In the genomic region with DNA sequence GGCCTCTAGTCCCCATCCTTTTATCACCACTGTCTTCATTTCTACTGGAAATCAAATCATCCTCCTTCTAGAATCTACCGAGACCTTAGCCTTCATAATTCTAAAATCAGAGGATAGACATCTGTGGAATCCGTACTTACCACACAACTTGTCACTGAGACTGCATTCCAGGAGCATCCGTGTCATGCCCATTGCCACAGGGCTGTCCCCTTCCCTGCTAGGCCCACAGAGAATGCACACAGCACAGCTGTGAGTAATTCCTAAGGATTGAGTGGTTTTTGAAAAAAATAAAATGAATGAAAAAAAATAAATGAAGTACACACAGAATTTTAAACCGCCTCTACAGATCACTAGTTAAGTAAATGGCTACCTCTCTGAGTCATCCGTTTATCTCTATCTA, we compare ENCODE assay signal across 1 cellular context.
TF ChIP-seq lines count a peak whose summit lies in the region.

No MANE protein-coding gene starts in this region.

TF ChIP-seq in HepG2, 621 proteins besides CTCF, POLR2A, EP300 and RAD21 (continued from another document):
- TF ChIP-seq, protein P1, sequence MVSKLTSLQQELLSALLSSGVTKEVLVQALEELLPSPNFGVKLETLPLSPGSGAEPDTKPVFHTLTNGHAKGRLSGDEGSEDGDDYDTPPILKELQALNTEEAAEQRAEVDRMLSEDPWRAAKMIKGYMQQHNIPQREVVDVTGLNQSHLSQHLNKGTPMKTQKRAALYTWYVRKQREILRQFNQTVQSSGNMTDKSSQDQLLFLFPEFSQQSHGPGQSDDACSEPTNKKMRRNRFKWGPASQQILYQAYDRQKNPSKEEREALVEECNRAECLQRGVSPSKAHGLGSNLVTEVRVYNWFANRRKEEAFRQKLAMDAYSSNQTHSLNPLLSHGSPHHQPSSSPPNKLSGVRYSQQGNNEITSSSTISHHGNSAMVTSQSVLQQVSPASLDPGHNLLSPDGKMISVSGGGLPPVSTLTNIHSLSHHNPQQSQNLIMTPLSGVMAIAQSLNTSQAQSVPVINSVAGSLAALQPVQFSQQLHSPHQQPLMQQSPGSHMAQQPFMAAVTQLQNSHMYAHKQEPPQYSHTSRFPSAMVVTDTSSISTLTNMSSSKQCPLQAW (CRISPR knock-in tag; IDR thresholded peaks at IDR 0.05): no peak
- TF ChIP-seq FOXA3 (CRISPR knock-in tag; IDR thresholded peaks at IDR 0.05): no peak
- TF ChIP-seq, protein P2, sequence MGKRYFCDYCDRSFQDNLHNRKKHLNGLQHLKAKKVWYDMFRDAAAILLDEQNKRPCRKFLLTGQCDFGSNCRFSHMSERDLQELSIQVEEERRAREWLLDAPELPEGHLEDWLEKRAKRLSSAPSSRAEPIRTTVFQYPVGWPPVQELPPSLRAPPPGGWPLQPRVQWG (CRISPR knock-in tag; IDR thresholded peaks at IDR 0.05; ENCODE audit: borderline replicate concordance, low read depth): no peak
- TF ChIP-seq CBFB (CRISPR knock-in tag; IDR thresholded peaks at IDR 0.05): no peak
- TF ChIP-seq, protein P3, sequence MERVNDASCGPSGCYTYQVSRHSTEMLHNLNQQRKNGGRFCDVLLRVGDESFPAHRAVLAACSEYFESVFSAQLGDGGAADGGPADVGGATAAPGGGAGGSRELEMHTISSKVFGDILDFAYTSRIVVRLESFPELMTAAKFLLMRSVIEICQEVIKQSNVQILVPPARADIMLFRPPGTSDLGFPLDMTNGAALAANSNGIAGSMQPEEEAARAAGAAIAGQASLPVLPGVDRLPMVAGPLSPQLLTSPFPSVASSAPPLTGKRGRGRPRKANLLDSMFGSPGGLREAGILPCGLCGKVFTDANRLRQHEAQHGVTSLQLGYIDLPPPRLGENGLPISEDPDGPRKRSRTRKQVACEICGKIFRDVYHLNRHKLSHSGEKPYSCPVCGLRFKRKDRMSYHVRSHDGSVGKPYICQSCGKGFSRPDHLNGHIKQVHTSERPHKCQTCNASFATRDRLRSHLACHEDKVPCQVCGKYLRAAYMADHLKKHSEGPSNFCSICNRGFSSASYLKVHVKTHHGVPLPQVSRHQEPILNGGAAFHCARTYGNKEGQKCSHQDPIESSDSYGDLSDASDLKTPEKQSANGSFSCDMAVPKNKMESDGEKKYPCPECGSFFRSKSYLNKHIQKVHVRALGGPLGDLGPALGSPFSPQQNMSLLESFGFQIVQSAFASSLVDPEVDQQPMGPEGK (CRISPR knock-in tag; IDR thresholded peaks at IDR 0.05): no peak
- TF ChIP-seq ZNF574 (CRISPR knock-in tag; IDR thresholded peaks at IDR 0.05): no peak
- no peak for TF ChIP-seq ARNTL (CRISPR knock-in tag; IDR thresholded peaks at IDR 0.05)
- no peak for TF ChIP-seq ZNF768 (CRISPR knock-in tag; IDR thresholded peaks at IDR 0.05)
- no peak for TF ChIP-seq ZNF224 (CRISPR knock-in tag; IDR thresholded peaks at IDR 0.05)
- TF ChIP-seq TFDP1 (CRISPR knock-in tag; IDR thresholded peaks at IDR 0.05; ENCODE audit: borderline replicate concordance): no peak
- TF ChIP-seq, protein P4, sequence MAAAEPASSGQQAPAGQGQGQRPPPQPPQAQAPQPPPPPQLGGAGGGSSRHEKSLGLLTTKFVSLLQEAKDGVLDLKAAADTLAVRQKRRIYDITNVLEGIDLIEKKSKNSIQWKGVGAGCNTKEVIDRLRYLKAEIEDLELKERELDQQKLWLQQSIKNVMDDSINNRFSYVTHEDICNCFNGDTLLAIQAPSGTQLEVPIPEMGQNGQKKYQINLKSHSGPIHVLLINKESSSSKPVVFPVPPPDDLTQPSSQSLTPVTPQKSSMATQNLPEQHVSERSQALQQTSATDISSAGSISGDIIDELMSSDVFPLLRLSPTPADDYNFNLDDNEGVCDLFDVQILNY (CRISPR knock-in tag; conservative IDR thresholded peaks at IDR 0.05): no peak
- no peak for TF ChIP-seq ZNF441 (CRISPR knock-in tag; IDR thresholded peaks at IDR 0.05; ENCODE audit: borderline replicate concordance)
- TF ChIP-seq FOXJ3 (CRISPR knock-in tag; IDR thresholded peaks at IDR 0.05; ENCODE audit: borderline replicate concordance): no peak
TF ChIP-seq in HepG2: peak in this region for 0.
